14 cellular contexts compared by ENCODE assay signal in genomic region chr7:47191316-47191715, GRCh38.
DNase-seq lines count a peak whose midpoint lies in the region; ATAC-seq and TF ChIP-seq lines count a peak whose summit lies in the region.
"Had no signal": no experiment of that assay in that cellular context is flagged by ENCODE, and none has a peak within 500 bp of the region (broad histone marks: within the 10 kb centered on the region; RNA-seq: fewer than 3 reads in every experiment).

No MANE protein-coding gene starts in this region.

- no peak for TF ChIP-seq CTCF in glutamatergic neuron (IDR thresholded peaks at IDR 0.05; ENCODE audit: partially characterized antibody, unreplicated experiment)
- TF ChIP-seq CTCF in GM20000 (IDR thresholded peaks at IDR 0.05; ENCODE audit: extremely low read depth, missing control alignments) = no peak

- H3K4me3 Mint-ChIP-seq in glutamatergic neuron (ENCODE audit: unreplicated experiment) = no peak overlapping the region
- H3K4me3 Mint-ChIP-seq: B cell; CD8-positive, alpha-beta memory T cell had no signal

- peaks cover 10% of the 10 kb centered on the region for H3K27me3 Mint-ChIP-seq in glutamatergic neuron (ENCODE audit: unreplicated experiment)
- H3K27me3 Mint-ChIP-seq: CD8-positive, alpha-beta memory T cell had no signal

- H3K4me1 Mint-ChIP-seq in glutamatergic neuron (ENCODE audit: low read depth, unreplicated experiment) = peaks cover 39% of the 10 kb centered on the region
- H3K4me1 Mint-ChIP-seq: CD8-positive, alpha-beta memory T cell had no signal

- peak overlapping the region; percentile 88 for H3K27ac Mint-ChIP-seq in glutamatergic neuron (ENCODE audit: unreplicated experiment)
- H3K27ac Mint-ChIP-seq: B cell; CD8-positive, alpha-beta memory T cell had no signal

- in situ Hi-C loops in G401 (cut with HindIII; ENCODE audit: low sequenced_read_pairs) = no loop called here
- in situ Hi-C loops in KBM-7 (cut with MboI; ENCODE audit: low pct_unique_long_range_greater_than_20kb, low sequenced_read_pairs) = no loop called here

- intact Hi-C loops in left ventricle myocardium superior (cut with micrococcal nuclease) = no loop called here

- H3K9me3 Mint-ChIP-seq in glutamatergic neuron (ENCODE audit: unreplicated experiment) = peaks cover 14% of the 10 kb centered on the region

- no peaks in the 10 kb centered on the region for H3K36me3 Mint-ChIP-seq in glutamatergic neuron (ENCODE audit: unreplicated experiment)
- H3K36me3 Mint-ChIP-seq: CD8-positive, alpha-beta memory T cell had no signal

- DNase-seq in G401 (ENCODE audit: low spot score) = peak; percentile 17
- peak; percentile 4 for DNase-seq in NCI-H524 treated with DMSO at 0.1 percent for 48 hours (lab: John Stamatoyannopoulos, UW)
- no peak for DNase-seq in glutamatergic neuron
- no peak for DNase-seq in left ventricle myocardium superior
- DNase-seq in GM20000 (ENCODE audit: low spot score) = no peak
- no peak for DNase-seq in KBM-7
- DNase-seq: CD8-positive, alpha-beta memory T cell; COR-L47; DMS 273 treated with DMSO at 0.1 percent for 48 hours; DND-41; GDM1; GM23248 had no signal

- ATAC-seq in left ventricle myocardium superior = peak; percentile 86
- ATAC-seq in HG02973 (IDR thresholded peaks at IDR 0.05; ENCODE audit: unreplicated experiment) = no peak

Comparison
In these comparisons a context has a peak if more than half of its experiments do, and no peak if none do; other contexts are left out.
1. DNase-seq: peak in G401 (single experiment) and NCI-H524 treated with DMSO at 0.1 percent for 48 hours (single experiment); none in glutamatergic neuron (single experiment), left ventricle myocardium superior (single experiment), GM20000 (single experiment) and KBM-7 (single experiment).